In the genomic region with DNA sequence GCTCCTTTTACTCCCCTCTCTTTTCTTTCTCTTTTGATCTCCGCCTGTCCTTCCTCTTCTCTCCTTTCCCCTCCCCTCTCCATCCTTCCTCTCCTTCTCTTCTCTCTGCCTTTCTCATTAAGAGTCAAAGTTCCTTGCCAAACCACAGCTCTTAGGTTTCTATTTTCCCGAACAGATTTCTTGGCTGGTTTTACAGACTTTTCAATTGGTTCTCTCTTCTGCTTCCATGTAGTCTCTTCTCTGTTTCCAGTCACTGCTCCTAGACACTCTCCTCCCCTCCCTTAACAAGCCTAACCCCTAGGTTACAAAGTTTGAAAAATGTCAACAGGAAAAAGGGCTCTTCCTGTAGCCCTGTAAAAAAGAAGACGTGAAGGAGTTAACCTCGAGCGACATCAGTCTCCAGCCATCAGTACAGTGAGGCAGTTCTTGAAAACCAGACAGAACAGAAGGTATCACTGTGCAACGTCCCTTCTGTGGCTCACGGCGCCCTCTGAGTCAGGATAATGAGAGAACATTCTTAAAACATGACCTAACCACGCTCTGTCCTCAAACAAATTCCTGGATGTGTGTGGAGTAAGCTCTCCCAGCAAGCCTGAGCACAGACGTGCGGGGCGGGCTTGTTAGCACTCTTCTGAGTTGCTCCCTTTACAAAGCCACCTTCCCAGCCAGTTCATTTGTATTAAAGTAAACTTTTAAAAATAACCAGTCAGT, we compare ENCODE assay signal across 8 cellular contexts. TPM values are rescaled to one million over a fixed set of nuclear protein-coding genes. Genes with fewer than 3 reads are reported as not detected.
DNase-seq lines count a peak whose midpoint lies in the region; ATAC-seq and TF ChIP-seq lines count a peak whose summit lies in the region.

No MANE protein-coding gene starts in this region.

- H3K27ac ChIP-seq in IMR-90 (ENCODE audit: insufficient read depth, low read length) = peak overlapping the region; percentile 70
- peak overlapping the region; percentile 96 for H3K27ac ChIP-seq in brain microvascular endothelial cell
- H3K27ac ChIP-seq in tibial nerve = peak overlapping the region in 3 of 4 donors; percentile 29 to 81 (median 76)

- H3K9me3 ChIP-seq in IMR-90 (ENCODE audit: control insufficient read depth, insufficient read depth, low read length) (no peaks in the 10 kb centered on the region), tibial nerve (no peaks in the 10 kb centered on the region)

- TF ChIP-seq CTCF in IMR-90 (conservative IDR thresholded peaks at IDR 0.05; ENCODE audit: low read depth, low read length) (no peak), brain microvascular endothelial cell (IDR thresholded peaks at IDR 0.05; ENCODE audit: low read depth, low read length, missing control alignments) (no peak), tibial nerve (IDR thresholded peaks at IDR 0.05) (no peak)

- peak overlapping the region; percentile 98 for H2BK20ac ChIP-seq in IMR-90 (ENCODE audit: low read depth, low read length)

- ATAC-seq in IMR-90 (ENCODE audit: low read depth) (peak; percentile 94), left lobe of liver (peak; percentile 54), HG03442 (IDR thresholded peaks at IDR 0.05; ENCODE audit: unreplicated experiment) (no peak), GM19467 (IDR thresholded peaks at IDR 0.05; ENCODE audit: unreplicated experiment) (no peak), GM21515 (IDR thresholded peaks at IDR 0.05; ENCODE audit: unreplicated experiment) (no peak)

- H4K91ac ChIP-seq in IMR-90 (ENCODE audit: insufficient read depth, low read depth, low read length) = peak overlapping the region; percentile 94

- H3K4ac ChIP-seq in IMR-90 (ENCODE audit: low read depth, low read length) = peak overlapping the region; percentile 92

- H3K23ac ChIP-seq in IMR-90 (ENCODE audit: low read depth, low read length) = peak overlapping the region; percentile 87

- CTCF ChIA-PET in IMR-90 (lab: Yijun Ruan, JAX) = no interaction called here

- peak overlapping the region; percentile 98 for H2BK120ac ChIP-seq in IMR-90 (ENCODE audit: low read depth, low read length)

- H3K9me1 ChIP-seq in IMR-90 (ENCODE audit: insufficient read depth, low read length) = peaks cover 23% of the 10 kb centered on the region; the same call in 1 of the 2 replicates

- H3K4me3 ChIP-seq in IMR-90 (ENCODE audit: insufficient read depth, low read depth, low read length) = peak overlapping the region; percentile 24; the same call in 1 of the 2 replicates
- peak overlapping the region; percentile 15 for H3K4me3 ChIP-seq in brain microvascular endothelial cell (ENCODE audit: low read depth, low read length)
- no peak overlapping the region for H3K4me3 ChIP-seq in tibial nerve

- peak overlapping the region; percentile 95 for H3K14ac ChIP-seq in IMR-90 (replicated peaks; ENCODE audit: low read depth, low read length)

- H3K18ac ChIP-seq in IMR-90 (ENCODE audit: low read depth, low read length) = peak overlapping the region; percentile 80; the same call in 1 of the 2 replicates

- peak overlapping the region; percentile 99 for H2BK5ac ChIP-seq in IMR-90 (ENCODE audit: low read depth, low read length, poor library complexity, severe bottlenecking)

- H4K8ac ChIP-seq in IMR-90 (ENCODE audit: low read depth in 2 of 2, low read length in 2 of 2) = peak overlapping the region; percentile 67 to 93

- no peaks in the 10 kb centered on the region for H3K36me3 ChIP-seq in IMR-90 (ENCODE audit: control insufficient read depth, insufficient read depth, low read length)
- no peaks in the 10 kb centered on the region for H3K36me3 ChIP-seq in brain microvascular endothelial cell (replicated peaks)
- H3K36me3 ChIP-seq in tibial nerve = no peaks in the 10 kb centered on the region

- DNase-seq in AG08395 (ENCODE audit: low spot score) = peak; percentile 94
- peak; percentile 99 for DNase-seq in IMR-90
- peak; percentile 99 for DNase-seq in brain microvascular endothelial cell
- no peak for DNase-seq in left lobe of liver (ENCODE audit: low spot score)
- peak; percentile 21 to 65 for DNase-seq in tibial nerve (ENCODE audit: low spot score in 2 of 2)

- H3K4me2 ChIP-seq in IMR-90 (ENCODE audit: low read depth, low read length) = peak overlapping the region; percentile 71

- peak overlapping the region; percentile 49 for H3K9ac ChIP-seq in IMR-90 (ENCODE audit: low read depth, low read length)

- dilution Hi-C loops in IMR-90 (cut with HindIII; ENCODE audit: low sequenced_read_pairs, unreplicated experiment) = no loop called here

- POLR2A ChIA-PET in IMR-90 (lab: Charles Lee; ENCODE audit: unreplicated experiment) = no interaction called here

- TF ChIP-seq RAD21 in IMR-90 (IDR thresholded peaks at IDR 0.05; ENCODE audit: low read length) = peak; percentile 47

- WGBS in IMR-90 (ENCODE audit: extremely low coverage in 2 of 2, insufficient read length in 1 of 2), 2 experiments = 38% methylated on average over 1 of the region's 12 CpGs; no CpG with 5 or more reads in 1 of the 2 experiments
- WGBS in tibial nerve, 2 donors = 6 to 11% methylated on average over 12 of the region's 12 CpGs

- H2BK15ac ChIP-seq in IMR-90 (ENCODE audit: low read depth, low read length) = peak overlapping the region; percentile 97

- intact Hi-C loops in IMR-90 (cut with micrococcal nuclease) = loop anchor here (2.0 kb wide), 2 partner anchors 29 to 115 kb away; no protein-coding TSS in a partner anchor

- peaks cover 4 to 13% of the 10 kb centered on the region in 2 experiments; a peak in 2 of 4 replicates for H3K79me1 ChIP-seq in IMR-90 (ENCODE audit: low read depth in 1 of 2, low read length in 2 of 2)

- H4K20me1 ChIP-seq in IMR-90 (ENCODE audit: insufficient read depth, low read length) = no peaks in the 10 kb centered on the region

- peak overlapping the region; percentile 61; the same call in 1 of the 2 replicates for H4K5ac ChIP-seq in IMR-90 (ENCODE audit: low read depth, low read length)

- peak overlapping the region; percentile 58 for H2AFZ ChIP-seq in IMR-90 (replicated peaks; ENCODE audit: low read length, poor library complexity)

- H3K27me3 ChIP-seq in IMR-90 (ENCODE audit: control insufficient read depth, insufficient read depth, low read length) (no peaks in the 10 kb centered on the region), brain microvascular endothelial cell (replicated peaks) (no peaks in the 10 kb centered on the region), tibial nerve (no peaks in the 10 kb centered on the region)

- BruUV-seq in IMR-90 (replicated peaks; lab: Mats Ljungman, UMichigan) = no TSS peak

- TF ChIP-seq EP300 in tibial nerve (IDR thresholded peaks at IDR 0.05) = peak in 1 of 2 donors; percentile 56

- peak; percentile 82 for TF ChIP-seq POLR2A in IMR-90 (IDR thresholded peaks at IDR 0.05; ENCODE audit: low read depth, low read length)
- TF ChIP-seq POLR2A in tibial nerve (IDR thresholded peaks at IDR 0.05) = no peak

- H2AK5ac ChIP-seq in IMR-90 (ENCODE audit: low read depth, low read length) = peak overlapping the region; percentile 88

- H3K4me1 ChIP-seq in IMR-90 (ENCODE audit: control insufficient read depth, insufficient read depth, low read length) (peaks cover 25% of the 10 kb centered on the region), tibial nerve (peaks cover 0 to 22% (median 0%) of the 10 kb centered on the region in 4 donors)

- H2AK9ac ChIP-seq in IMR-90 (replicated peaks; ENCODE audit: low read depth, low read length, poor library complexity) = peak overlapping the region; percentile 63

- in situ Hi-C loops in IMR-90 (cut with MboI; ENCODE audit: low sequenced_read_pairs) = no loop called here
- in situ Hi-C loops in brain microvascular endothelial cell (cut with HindIII; ENCODE audit: low pct_ligation_motif_present, low sequenced_read_pairs) = no loop called here

- H3K56ac ChIP-seq in IMR-90 (ENCODE audit: extremely low read depth, insufficient read depth, low read length) = peak overlapping the region; percentile 96

TF ChIP-seq in IMR-90, 13 proteins besides CTCF, POLR2A, EP300 and RAD21 (continues in another document):
- TF ChIP-seq, protein P1, sequence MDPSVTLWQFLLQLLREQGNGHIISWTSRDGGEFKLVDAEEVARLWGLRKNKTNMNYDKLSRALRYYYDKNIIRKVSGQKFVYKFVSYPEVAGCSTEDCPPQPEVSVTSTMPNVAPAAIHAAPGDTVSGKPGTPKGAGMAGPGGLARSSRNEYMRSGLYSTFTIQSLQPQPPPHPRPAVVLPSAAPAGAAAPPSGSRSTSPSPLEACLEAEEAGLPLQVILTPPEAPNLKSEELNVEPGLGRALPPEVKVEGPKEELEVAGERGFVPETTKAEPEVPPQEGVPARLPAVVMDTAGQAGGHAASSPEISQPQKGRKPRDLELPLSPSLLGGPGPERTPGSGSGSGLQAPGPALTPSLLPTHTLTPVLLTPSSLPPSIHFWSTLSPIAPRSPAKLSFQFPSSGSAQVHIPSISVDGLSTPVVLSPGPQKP (IDR thresholded peaks at IDR 0.05; ENCODE audit: borderline replicate concordance, low read depth, low read length) = no peak
- TF ChIP-seq SMC3 (IDR thresholded peaks at IDR 0.05; ENCODE audit: low read depth, low read length) = peak; percentile 15; the same call in 1 of the 2 replicates
- TF ChIP-seq, protein P2, sequence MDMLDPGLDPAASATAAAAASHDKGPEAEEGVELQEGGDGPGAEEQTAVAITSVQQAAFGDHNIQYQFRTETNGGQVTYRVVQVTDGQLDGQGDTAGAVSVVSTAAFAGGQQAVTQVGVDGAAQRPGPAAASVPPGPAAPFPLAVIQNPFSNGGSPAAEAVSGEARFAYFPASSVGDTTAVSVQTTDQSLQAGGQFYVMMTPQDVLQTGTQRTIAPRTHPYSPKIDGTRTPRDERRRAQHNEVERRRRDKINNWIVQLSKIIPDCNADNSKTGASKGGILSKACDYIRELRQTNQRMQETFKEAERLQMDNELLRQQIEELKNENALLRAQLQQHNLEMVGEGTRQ (IDR thresholded peaks at IDR 0.05; ENCODE audit: low read depth, low read length) = no peak
- TF ChIP-seq MAZ (IDR thresholded peaks at IDR 0.05; ENCODE audit: borderline replicate concordance, low read depth, low read length) = peak; percentile 64; the same call in 1 of the 2 replicates
- TF ChIP-seq FOS (IDR thresholded peaks at IDR 0.05; ENCODE audit: low read depth, low read length) = peak; percentile 92
- TF ChIP-seq RCOR1 (IDR thresholded peaks at IDR 0.05; ENCODE audit: insufficient replicate concordance, low read length) = no peak
- TF ChIP-seq BHLHE40 (IDR thresholded peaks at IDR 0.05; ENCODE audit: low read depth, low read length) = peak; percentile 78
- TF ChIP-seq NFE2L2 (IDR thresholded peaks at IDR 0.05; ENCODE audit: low read depth, low read length) = peak; percentile 50; the same call in 1 of the 2 replicates
- TF ChIP-seq MXI1 (IDR thresholded peaks at IDR 0.05; ENCODE audit: borderline replicate concordance, low read depth, low read length) = no peak
- TF ChIP-seq RFX5 (IDR thresholded peaks at IDR 0.05; ENCODE audit: low read depth, low read length) = no peak; the same call in 1 of the 2 replicates
- TF ChIP-seq CEBPB (IDR thresholded peaks at IDR 0.05; ENCODE audit: low read depth, low read length) = peak; percentile 83

RNA-seq across cellular contexts. Expression of a gene that starts 11.6 kb away (rescaled TPM):
- total RNA-seq in IMR-90 (2012; rRNA removed) (under 0.01 and 0.18 TPM in 2 replicates), left lobe of liver (not detected), tibial nerve (10 to 100 TPM in 1 of 4 donors, 1 to 10 TPM in 3; 1.8 to 11.7 (median 3.6) TPM)
- polyA plus RNA-seq in IMR-90 (2012; rRNA removed) = 0.10 and 0.74 TPM in 2 replicates
- 0.33 and 0.42 TPM in 2 replicates for polyA plus RNA-seq in IMR-90 (2012; cell fraction: cytosol; rRNA removed)
- 0.50 and 1.2 TPM in 2 replicates for polyA plus RNA-seq in IMR-90 (2012; cell fraction: nucleus; rRNA removed; ENCODE audit: low replicate concordance)

Comparison
In these comparisons a context has a peak if more than half of its experiments do, and no peak if none do; other contexts are left out.
1. ATAC-seq: peak in IMR-90 (single experiment) and left lobe of liver (single experiment); none in HG03442 (single experiment), GM19467 (single experiment) and GM21515 (single experiment).
2. H3K4me3 ChIP-seq: peak in IMR-90 (single experiment) and brain microvascular endothelial cell (single experiment); none in tibial nerve (0 of 4).
3. Peak in every context shown above with its lines, with median percentiles within 50 percentile points of each other: H3K27ac ChIP-seq.